ENCODE assay signal across 8 cellular contexts in the genomic region with DNA sequence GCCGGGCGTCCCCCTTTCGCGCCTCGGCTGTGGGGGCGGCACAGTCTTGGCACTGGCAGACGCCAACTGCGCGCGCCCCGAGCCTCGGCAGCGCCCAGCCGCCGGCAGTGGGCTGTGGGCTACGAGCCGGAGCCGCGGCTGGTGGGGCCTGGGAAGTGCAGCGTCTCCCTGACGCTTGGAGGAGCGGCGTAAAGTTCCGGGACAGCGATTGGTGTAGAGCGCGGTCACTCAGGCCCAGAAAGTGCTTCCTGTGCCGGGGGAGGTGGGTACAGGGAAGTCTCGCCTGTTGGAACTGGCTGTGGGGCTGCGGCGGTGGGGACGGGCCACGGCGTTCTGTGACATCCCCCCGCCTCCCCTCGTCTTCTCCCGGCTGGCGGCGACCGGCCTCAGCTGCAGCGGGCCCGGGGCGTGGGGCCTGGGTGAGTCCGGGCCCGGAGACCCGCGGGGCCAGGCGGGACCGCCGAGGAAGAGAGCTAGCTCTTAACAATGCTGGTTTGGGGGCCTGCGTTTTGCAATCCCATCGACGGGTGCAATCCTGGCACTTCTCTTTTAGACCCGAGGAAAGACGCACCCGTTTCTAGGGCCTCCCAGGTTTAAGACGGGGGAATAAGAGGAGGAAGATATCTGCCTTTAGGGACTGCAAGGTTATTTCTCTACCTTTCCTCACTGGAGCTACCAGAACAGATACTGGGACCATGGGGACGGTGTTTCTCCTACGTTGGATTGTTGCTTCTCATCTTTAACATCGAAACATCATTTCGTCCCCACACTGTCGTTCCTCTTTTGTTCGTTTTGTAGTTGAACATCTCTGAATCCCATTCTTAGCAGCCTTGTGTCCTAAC. TPM values are rescaled to one million over a fixed set of nuclear protein-coding genes. Genes with fewer than 3 reads are reported as not detected.
A peak's percentile ranks its signal among the peaks of the same experiment; 100 is the strongest.
DNase-seq lines count a peak whose midpoint lies in the region; ATAC-seq, FAIRE-seq and TF ChIP-seq lines count a peak whose summit lies in the region.

A gene (minus strand): TSS at position 157 of the 842 bp plus-strand sequence. CDS start 233 bp downstream, outside the sequence.
A gene (plus strand): TSS at position 265 of the 842 bp plus-strand sequence. CDS start 4,575 bp downstream, outside the sequence.

- H3K18ac ChIP-seq in H1 (ENCODE audit: extremely low read depth, low read length) (no peak within 1 kb of the TSS), mesenchymal stem cell (ENCODE audit: low read depth in 1 of 2, low read length in 2 of 2) (peak within 1 kb of the TSS; percentile 75 to 90)

- H2BK20ac ChIP-seq in H1 (ENCODE audit: low read length): no peak within 1 kb of the TSS

- H4K8ac ChIP-seq in H1 (ENCODE audit: extremely low read depth, insufficient read depth, low read length): peak within 1 kb of the TSS; percentile 71; the same call in 1 of the 2 replicates
- peak within 1 kb of the TSS; percentile 88 for H4K8ac ChIP-seq in mesenchymal stem cell (ENCODE audit: low read length)

- H3K4me1 Mint-ChIP-seq in Caco-2 (ENCODE audit: low read depth, unreplicated experiment): no peaks in the 10 kb centered on the region

- H3K14ac ChIP-seq in H1 (ENCODE audit: insufficient read length): peak within 1 kb of the TSS; percentile 61
- peak within 1 kb of the TSS in 1 of 2 experiments; percentile 91 for H3K14ac ChIP-seq in mesenchymal stem cell (ENCODE audit: low read length in 2 of 2)

- DNase-seq in Caco-2 (peak; percentile 97 to 99), HT1080 (ENCODE audit: low read depth) (peak; percentile 97), NOMO-1 treated with DMSO at 0.1 percent for 48 hours (lab: John Stamatoyannopoulos, UW; ENCODE audit: unreplicated experiment) (peak; percentile 97), H1 (ENCODE audit: low read depth in 1 of 2, low spot score in 2 of 2) (peak; percentile 94), mesenchymal stem cell (peak; percentile 99)
- peak; percentile 71 to 86 (median 82) for DNase-seq in activated CD8-positive, alpha-beta memory T cell treated with anti-CD3 and anti-CD28 coated beads for 48 hours (ENCODE audit: low read depth in 2 of 3, low spot score in 2 of 3)
- peak; percentile 91 for DNase-seq in stimulated activated CD8-positive, alpha-beta memory T cell treated with anti-CD3 and anti-CD28 coated beads, Interleukin-12 subunit alpha, Interleukin-12 subunit beta, amount 100 ng/mL, for 4 hours (ENCODE audit: low read depth)

- H3K27me3 ChIP-seq in Caco-2 (replicated peaks; ENCODE audit: control insufficient read depth, insufficient read depth, low read length): no peaks in the 10 kb centered on the region
- no peaks in the 10 kb centered on the region; a peak in 1 of 7 replicates for H3K27me3 ChIP-seq in H1 (replicated peaks in 1 of 4; ENCODE audit: control insufficient read depth in 3 of 4, extremely low read depth in 1 of 4, insufficient read depth in 3 of 4, low read length in 3 of 4)
- H3K27me3 ChIP-seq in mesenchymal stem cell (ENCODE audit: control insufficient read depth in 1 of 2, insufficient read depth in 1 of 2, low read length in 2 of 2): no peaks in the 10 kb centered on the region

- TF ChIP-seq POLR2A in H1 (IDR thresholded peaks at IDR 0.05; ENCODE audit: control extremely low read depth in 1 of 2, low read depth in 2 of 2, low read length in 2 of 2): peak in 1 of 2 experiments; percentile 79; a peak in 2 of 3 replicates

- FAIRE-seq in H1 (lab: Jason Lieb, UNC): no peak

- H2AFZ ChIP-seq in H1 (ENCODE audit: low read length): peak within 1 kb of the TSS; percentile 89
- peak within 1 kb of the TSS; percentile 95 for H2AFZ ChIP-seq in mesenchymal stem cell (ENCODE audit: low read depth, low read length)

- no peak for TF ChIP-seq CTCF in Caco-2 (IDR thresholded peaks at IDR 0.05; ENCODE audit: insufficient read depth in 1 of 2, low read depth in 1 of 2, low read length in 1 of 2, severe bottlenecking in 1 of 2, unreplicated experiment in 1 of 2)
- peak in 1 of 3 experiments; percentile 9; a peak in 1 of 4 replicates for TF ChIP-seq CTCF in H1 (IDR thresholded peaks at IDR 0.05; ENCODE audit: control extremely low read depth in 1 of 3, insufficient read depth in 1 of 3, low read depth in 1 of 3, low read length in 3 of 3)

- H3K56ac ChIP-seq in H1 (replicated peaks; ENCODE audit: insufficient read length, low read depth, low read length): no peak within 1 kb of the TSS

- no peak within 1 kb of the TSS for H4K5ac ChIP-seq in H1 (ENCODE audit: insufficient read length, low read depth, low read length)

- H3K23ac ChIP-seq in H1 (ENCODE audit: insufficient read length) (no peak within 1 kb of the TSS), mesenchymal stem cell (ENCODE audit: low read length in 2 of 2) (peak within 1 kb of the TSS in 1 of 2 experiments; percentile 5)

- H4K20me1 ChIP-seq in H1 (replicated peaks in 1 of 2; ENCODE audit: control insufficient read depth in 1 of 2, insufficient read depth in 2 of 2, low read length in 2 of 2): no peaks in the 10 kb centered on the region

- no peak within 1 kb of the TSS for H2AK5ac ChIP-seq in H1 (ENCODE audit: low read depth, low read length)
- no peak within 1 kb of the TSS for H2AK5ac ChIP-seq in mesenchymal stem cell (ENCODE audit: low read length, severe bottlenecking)

- CTCF ChIA-PET in Caco-2 (lab: Charles Lee) (interaction anchor here (1.2 kb wide), 1 partner anchor 155 kb away, joined by 3 read pairs; no protein-coding TSS in a partner anchor), H1 (lab: Charles Lee; ENCODE audit: partially characterized antibody) (no interaction called here)

- H3K27ac ChIP-seq in H1 (ENCODE audit: low read depth, low read length): peak within 1 kb of the TSS; percentile 76
- H3K27ac ChIP-seq in mesenchymal stem cell (ENCODE audit: low read length, poor library complexity, severe bottlenecking): peak within 1 kb of the TSS; percentile 30

- H3K4me2 ChIP-seq in H1 (ENCODE audit: insufficient read depth in 1 of 2, low read depth in 2 of 2, low read length in 2 of 2) (peak within 1 kb of the TSS; percentile 78 to 99), mesenchymal stem cell (ENCODE audit: low read length, poor library complexity, severe bottlenecking) (peak within 1 kb of the TSS; percentile 92)

- H2BK12ac ChIP-seq in H1 (ENCODE audit: low read depth, low read length) (peak within 1 kb of the TSS; percentile 60; the same call in 1 of the 2 replicates), mesenchymal stem cell (ENCODE audit: low read length in 2 of 2) (no peak within 1 kb of the TSS)

- H3K9ac ChIP-seq in H1 (replicated peaks in 1 of 4; ENCODE audit: extremely low read depth in 1 of 4, low read depth in 3 of 4, low read length in 3 of 4) (peak within 1 kb of the TSS; percentile 78 to 97 (median 84)), mesenchymal stem cell (ENCODE audit: low read length) (peak within 1 kb of the TSS; percentile 100)

- peaks cover 12% of the 10 kb centered on the region for H3K23me2 ChIP-seq in H1 (ENCODE audit: low read depth, low read length)

- peak in 1 of 2 experiments; percentile 3; a peak in 2 of 4 replicates for TF ChIP-seq RAD21 in H1 (IDR thresholded peaks at IDR 0.05 in 1 of 2, conservative IDR thresholded peaks at IDR 0.05 in 1 of 2; ENCODE audit: low read depth in 2 of 2, low read length in 2 of 2)

- H3K9me3 ChIP-seq in Caco-2 (no peaks in the 10 kb centered on the region), H1 (ENCODE audit: insufficient read depth in 2 of 2, low read depth in 1 of 2, low read length in 1 of 2) (no peaks in the 10 kb centered on the region), mesenchymal stem cell (ENCODE audit: control insufficient read depth, low read length) (no peaks in the 10 kb centered on the region)

- H2BK120ac ChIP-seq in H1 (replicated peaks; ENCODE audit: low read depth, low read length) (no peak within 1 kb of the TSS), mesenchymal stem cell (ENCODE audit: low read depth, low read length) (peak within 1 kb of the TSS; percentile 49)

- no peaks in the 10 kb centered on the region for H3K27me3 Mint-ChIP-seq in Caco-2 (ENCODE audit: insufficient read depth, unreplicated experiment)

- POLR2A ChIA-PET in Caco-2 (lab: Charles Lee) (interaction anchor here (0.6 to 0.9 kb wide), 2 partner anchors 63 to 166 kb away, joined by 3 read pairs; no protein-coding TSS in a partner anchor), H1 (lab: Charles Lee; ENCODE audit: partially characterized antibody) (interaction anchor here (0.7 to 1.0 kb wide), 3 partner anchors 10 to 33 kb away, joined by 3 read pairs; no protein-coding TSS in a partner anchor)

- H3K4me3 Mint-ChIP-seq in Caco-2 (ENCODE audit: unreplicated experiment): peak within 1 kb of the TSS; percentile 84

- 3% methylated on average over 50 of the region's 63 CpGs; no CpG with 5 or more reads in 1 of the 2 experiments for WGBS in H1 (ENCODE audit: extremely low coverage in 1 of 2, insufficient coverage in 1 of 2, insufficient read length in 1 of 2, insufficient replicate concordance in 2 of 2, low coverage in 1 of 2, low lambda C conversion rate in 2 of 2, missing lambda C conversion rate in 1 of 2), 2 experiments
- 1% methylated on average over 44 of the region's 63 CpGs for WGBS in mesenchymal stem cell

- intact Hi-C loops in Caco-2 (cut with micrococcal nuclease; ENCODE audit: unreplicated experiment): loop anchor here (1.0 kb wide), 1 partner anchor 155 kb away; no protein-coding TSS in a partner anchor

- peak; percentile 99 for ATAC-seq in GM21360 (IDR thresholded peaks at IDR 0.05; ENCODE audit: unreplicated experiment)

- H2BK5ac ChIP-seq in H1 (ENCODE audit: low read depth, low read length): no peak within 1 kb of the TSS
- H2BK5ac ChIP-seq in mesenchymal stem cell (ENCODE audit: low read depth, low read length, poor library complexity, severe bottlenecking): peak within 1 kb of the TSS; percentile 76

- peaks cover 10% of the 10 kb centered on the region; the same call in 1 of the 2 replicates for H3K4me1 ChIP-seq in Caco-2
- peaks cover 0 to 4% (median 0%) of the 10 kb centered on the region in 4 experiments; a peak in 3 of 7 replicates for H3K4me1 ChIP-seq in H1 (replicated peaks in 1 of 4; ENCODE audit: control insufficient read depth in 3 of 4, insufficient read depth in 4 of 4, low read length in 3 of 4)
- peaks cover 5% of the 10 kb centered on the region for H3K4me1 ChIP-seq in mesenchymal stem cell (ENCODE audit: control insufficient read depth, insufficient read depth, low read depth, low read length)

- peaks cover 8% of the 10 kb centered on the region for H3K36me3 Mint-ChIP-seq in Caco-2 (ENCODE audit: insufficient read depth, unreplicated experiment)

- H3K79me1 ChIP-seq in H1 (ENCODE audit: low read depth, low read length) (0 out of 2 replicates have a peak, but pooled peaks cover 2% of the 10 kb centered on the region), mesenchymal stem cell (replicated peaks; ENCODE audit: low read length, poor library complexity, severe bottlenecking) (peaks cover 11% of the 10 kb centered on the region)

- peaks cover 0 to 35% of the 10 kb centered on the region in 2 experiments; a peak in 2 of 4 replicates for H3K79me2 ChIP-seq in H1 (ENCODE audit: control insufficient read depth in 1 of 2, insufficient read depth in 2 of 2, low read length in 2 of 2)

- no TSS peak for BruUV-seq in Caco-2 (replicated peaks; lab: Mats Ljungman, UMichigan)

- H3K9me3 Mint-ChIP-seq in Caco-2 (ENCODE audit: unreplicated experiment): no peaks in the 10 kb centered on the region

- H4K91ac ChIP-seq in H1 (replicated peaks; ENCODE audit: insufficient read length, low read length) (no peak within 1 kb of the TSS), mesenchymal stem cell (ENCODE audit: low read length) (peak within 1 kb of the TSS; percentile 59)

- peak in 1 of 2 experiments; percentile 14; a peak in 1 of 3 replicates for TF ChIP-seq EP300 in H1 (IDR thresholded peaks at IDR 0.05; ENCODE audit: borderline replicate concordance in 1 of 2, low read depth in 2 of 2, low read length in 2 of 2)

- H2BK15ac ChIP-seq in H1 (ENCODE audit: low read length) (no peak within 1 kb of the TSS), mesenchymal stem cell (ENCODE audit: low read depth, poor library complexity, severe bottlenecking) (no peak within 1 kb of the TSS)

- H3K4me3 ChIP-seq in Caco-2 (ENCODE audit: low read depth, low read length): peak within 1 kb of the TSS; percentile 69
- peak within 1 kb of the TSS; percentile 71 to 99 (median 79) for H3K4me3 ChIP-seq in H1 (ENCODE audit: extremely low read depth in 1 of 4, insufficient read depth in 2 of 4, low read depth in 3 of 4, low read length in 4 of 4)
- peak within 1 kb of the TSS; percentile 97 to 100 for H3K4me3 ChIP-seq in mesenchymal stem cell (ENCODE audit: insufficient read depth in 1 of 2, low read depth in 1 of 2, low read length in 2 of 2)

- peak within 1 kb of the TSS; percentile 89 for H3K27ac Mint-ChIP-seq in Caco-2 (ENCODE audit: unreplicated experiment)

- H3K4ac ChIP-seq in H1 (replicated peaks; ENCODE audit: insufficient read length, low read depth, low read length) (peak within 1 kb of the TSS; percentile 78), mesenchymal stem cell (ENCODE audit: low read depth in 1 of 2, low read length in 2 of 2) (peak within 1 kb of the TSS; percentile 64 to 98)

- H3K36me3 ChIP-seq in Caco-2 (ENCODE audit: control insufficient read depth, insufficient read depth, low read length): no peaks in the 10 kb centered on the region
- peaks cover 0 to 5% (median 0%) of the 10 kb centered on the region in 4 experiments; a peak in 1 of 8 replicates for H3K36me3 ChIP-seq in H1 (ENCODE audit: control insufficient read depth in 2 of 4, insufficient read depth in 4 of 4, low read length in 3 of 4)
- H3K36me3 ChIP-seq in mesenchymal stem cell (ENCODE audit: control insufficient read depth in 1 of 2, insufficient read depth in 2 of 2, low read depth in 1 of 2, low read length in 2 of 2): peaks cover 0 to 20% of the 10 kb centered on the region in 2 experiments

RNA-seq across cellular contexts. Expression of the first gene that starts in this region (rescaled TPM):
- total RNA-seq in Caco-2 (2022): 15.3 and 17.4 TPM in 2 replicates
- total RNA-seq in HT1080 (2014; rRNA removed; shearing (Covaris generic)): 31.0 and 37.9 TPM in 2 replicates
- 37.9 and 40.7 TPM in 2 replicates for polyA plus RNA-seq in HT1080 (2015; cell fraction: cytosol; rRNA removed)
- polyA plus RNA-seq in HT1080 (2015; cell fraction: nucleus; rRNA removed): 14.2 and 16.1 TPM in 2 replicates
- 18.5 and 18.9 TPM in 2 replicates for total RNA-seq in H1 (2021; fragmentation: NEBNext Ultra II Directional; extraction: Animal tissue kit (Norgen Biotek cat#: 25700))
- polyA plus RNA-seq in H1 (2011; rRNA removed): 4.0 and 5.4 TPM in 2 replicates
- polyA plus RNA-seq in H1 (2011; cell fraction: cytosol; rRNA removed): 7.0 TPM
- 4.4 TPM for polyA plus RNA-seq in H1 (2011; cell fraction: nucleus; rRNA removed)
- 6.4 to 9.0 TPM (median 6.7 TPM) in 4 replicates for polyA plus RNA-seq in H1 (2012, experiment 1 of 2)
- 2.2 TPM for polyA plus RNA-seq in H1 (2012, experiment 2 of 2)
- polyA plus RNA-seq in H1 (2013, experiment 1 of 2): 24.9 TPM
- 25.3 TPM for polyA plus RNA-seq in H1 (2013, experiment 2 of 2)
- 1.3 and 2.0 TPM in 2 replicates for polyA minus RNA-seq in H1 (2011; rRNA and poly(A)+ RNA removed)
- polyA minus RNA-seq in H1 (2011; cell fraction: cytosol; rRNA and poly(A)+ RNA removed): 2.9 TPM
- polyA minus RNA-seq in H1 (2011; cell fraction: nucleus; rRNA and poly(A)+ RNA removed): 5.5 TPM
- 28.1 TPM for polyA plus RNA-seq in mesenchymal stem cell (2013, experiment 1 of 2)
- 31.0 TPM for polyA plus RNA-seq in mesenchymal stem cell (2013, experiment 2 of 2)

RNA-seq across cellular contexts. Expression of the second gene that starts in this region (rescaled TPM):
- 23.2 and 25.7 TPM in 2 replicates for total RNA-seq in Caco-2 (2022)
- total RNA-seq in HT1080 (2014; rRNA removed; shearing (Covaris generic)): 15.4 and 18.9 TPM in 2 replicates
- 14.0 and 19.6 TPM in 2 replicates for polyA plus RNA-seq in HT1080 (2015; cell fraction: cytosol; rRNA removed)
- polyA plus RNA-seq in HT1080 (2015; cell fraction: nucleus; rRNA removed): 47.7 and 57.9 TPM in 2 replicates
- total RNA-seq in H1 (2021; fragmentation: NEBNext Ultra II Directional; extraction: Animal tissue kit (Norgen Biotek cat#: 25700)): 23.1 and 25.9 TPM in 2 replicates
- 15.3 and 19.2 TPM in 2 replicates for polyA plus RNA-seq in H1 (2011; rRNA removed)
- 22.7 TPM for polyA plus RNA-seq in H1 (2011; cell fraction: cytosol; rRNA removed)
- polyA plus RNA-seq in H1 (2011; cell fraction: nucleus; rRNA removed): 16.9 TPM
- 15.6 to 23.6 TPM (median 18.3 TPM) in 4 replicates for polyA plus RNA-seq in H1 (2012, experiment 1 of 2)
- polyA plus RNA-seq in H1 (2012, experiment 2 of 2): 1.0 TPM
- polyA plus RNA-seq in H1 (2013, experiment 1 of 2): 19.2 TPM
- 20.3 TPM for polyA plus RNA-seq in H1 (2013, experiment 2 of 2)
- 42.2 and 59.0 TPM in 2 replicates for polyA minus RNA-seq in H1 (2011; rRNA and poly(A)+ RNA removed)
- 23.0 TPM for polyA minus RNA-seq in H1 (2011; cell fraction: cytosol; rRNA and poly(A)+ RNA removed)
- polyA minus RNA-seq in H1 (2011; cell fraction: nucleus; rRNA and poly(A)+ RNA removed): 31.1 TPM
- 19.3 TPM for polyA plus RNA-seq in mesenchymal stem cell (2013, experiment 1 of 2)
- 19.4 TPM for polyA plus RNA-seq in mesenchymal stem cell (2013, experiment 2 of 2)

Comparison
In these comparisons a context has a peak if more than half of its experiments do, and no peak if none do; other contexts are left out.
1. Peak in every context shown above with its lines: DNase-seq, ATAC-seq, H3K4me3 ChIP-seq and H3K27ac ChIP-seq.